21 cellular contexts compared by ENCODE assay signal in the genomic region with DNA sequence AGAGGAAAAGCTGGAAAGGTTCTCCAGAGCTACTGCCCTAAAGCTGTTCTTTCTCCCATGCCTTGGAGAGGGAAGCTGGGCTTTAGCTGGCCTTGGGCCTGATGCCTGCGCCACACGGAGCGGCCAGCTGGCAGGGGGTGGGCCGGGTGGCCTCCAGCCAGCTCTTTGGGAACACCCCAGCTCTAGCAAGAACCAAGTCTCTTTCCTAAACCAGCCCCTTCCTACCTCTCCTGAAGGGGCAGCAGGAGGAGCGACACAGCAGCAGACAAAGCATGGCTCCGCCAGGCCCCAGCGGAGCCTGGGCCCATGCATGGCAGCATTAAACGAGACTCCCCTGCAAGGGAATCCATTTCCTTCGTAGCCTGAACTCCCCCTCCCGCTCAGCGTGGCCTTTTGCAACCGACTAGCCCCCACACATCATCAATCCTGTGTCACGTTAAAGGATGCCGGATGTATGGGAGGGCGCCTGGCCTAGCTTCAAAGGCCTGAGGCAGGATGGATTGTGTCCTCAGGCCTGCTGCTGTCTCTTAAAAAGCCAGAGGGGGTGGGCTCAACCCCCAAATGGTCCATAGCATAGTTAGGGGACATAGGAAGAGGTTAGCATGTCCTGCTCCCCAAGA. TPM values are rescaled to one million over a fixed set of nuclear protein-coding genes. Genes with fewer than 3 reads are reported as not detected.
DNase-seq lines count a peak whose midpoint lies in the region; ATAC-seq and TF ChIP-seq lines count a peak whose summit lies in the region.
"Had no signal": no experiment of that assay in that cellular context is flagged by ENCODE, and none has a peak within 500 bp of the region (broad histone marks: within the 10 kb centered on the region; RNA-seq: fewer than 3 reads in every experiment).

No MANE protein-coding gene starts in this region.

- no peaks in the 10 kb centered on the region for H3K27me3 Mint-ChIP-seq in central memory CD8-positive, alpha-beta T cell
- H3K27me3 Mint-ChIP-seq: activated CD4-positive, alpha-beta T cell treated with anti-CD3 and anti-CD28 coated beads, Interleukin-2, amount 10 ng/mL, durations not matched to agents 24 days and 14 days; CD4-positive, alpha-beta T cell; memory B cell had no signal

- H2BK5ac ChIP-seq in IMR-90 (ENCODE audit: low read depth, low read length, poor library complexity, severe bottlenecking), result no peak overlapping the region

- POLR2A ChIA-PET in IMR-90 (lab: Charles Lee; ENCODE audit: unreplicated experiment), result no interaction called here

- H3K9ac ChIP-seq in IMR-90 (ENCODE audit: low read depth, low read length), result no peak overlapping the region

- no peak overlapping the region for H3K56ac ChIP-seq in IMR-90 (ENCODE audit: extremely low read depth, insufficient read depth, low read length)

- no peak overlapping the region; the same call in 1 of the 2 replicates for H2AK5ac ChIP-seq in IMR-90 (ENCODE audit: low read depth, low read length)

- in situ Hi-C loops in IMR-90 (cut with MboI; ENCODE audit: low sequenced_read_pairs), result no loop called here
- in situ Hi-C loops in gastrocnemius medialis (cut with MboI; ENCODE audit: low sequenced_read_pairs in 4 of 4), result loop anchor here (25.0 kb wide), 1 partner anchor 414 kb away; no protein-coding TSS in a partner anchor

- H3K4me1 ChIP-seq in IMR-90 (ENCODE audit: control insufficient read depth, insufficient read depth, low read length), result peaks cover 6% of the 10 kb centered on the region
- peaks cover 14 to 23% of the 10 kb centered on the region in 2 donors for H3K4me1 ChIP-seq in left lung
- peaks cover 88 to 96% of the 10 kb centered on the region in 2 donors for H3K4me1 ChIP-seq in gastrocnemius medialis

- H3K9me1 ChIP-seq in IMR-90 (ENCODE audit: insufficient read depth, low read length), result peaks cover 16% of the 10 kb centered on the region; the same call in 1 of the 2 replicates

- no peaks in the 10 kb centered on the region for H3K27me3 ChIP-seq in IMR-90 (ENCODE audit: control insufficient read depth, insufficient read depth, low read length)
- H3K27me3 ChIP-seq in left lung, result no peaks in the 10 kb centered on the region
- no peaks in the 10 kb centered on the region for H3K27me3 ChIP-seq in gastrocnemius medialis
- H3K27me3 ChIP-seq: upper lobe of left lung had no signal

- H3K4ac ChIP-seq in IMR-90 (ENCODE audit: low read depth, low read length), result no peak overlapping the region

- H3K36me3 ChIP-seq in IMR-90 (ENCODE audit: control insufficient read depth, insufficient read depth, low read length) (peaks cover 63% of the 10 kb centered on the region), left lung (peaks cover 0 to 82% of the 10 kb centered on the region in 2 donors), gastrocnemius medialis (peaks cover 0 to 41% of the 10 kb centered on the region in 2 donors)

- H2AFZ ChIP-seq in IMR-90 (replicated peaks; ENCODE audit: low read length, poor library complexity), result no peak overlapping the region

- TF ChIP-seq CTCF in IMR-90 (conservative IDR thresholded peaks at IDR 0.05; ENCODE audit: low read depth, low read length) (no peak), left lung (IDR thresholded peaks at IDR 0.05) (no peak), gastrocnemius medialis (IDR thresholded peaks at IDR 0.05 in 4 of 5, conservative IDR thresholded peaks at IDR 0.05 in 1 of 5) (no peak)

- H2BK20ac ChIP-seq in IMR-90 (ENCODE audit: low read depth, low read length), result no peak overlapping the region

- H2BK15ac ChIP-seq in IMR-90 (ENCODE audit: low read depth, low read length), result no peak overlapping the region

- H3K23ac ChIP-seq in IMR-90 (ENCODE audit: low read depth, low read length), result no peak overlapping the region

- BruUV-seq in IMR-90 (replicated peaks; lab: Mats Ljungman, UMichigan), result no TSS peak

- H3K4me3 Mint-ChIP-seq in central memory CD8-positive, alpha-beta T cell, result peak overlapping the region; percentile 8
- H3K4me3 Mint-ChIP-seq: activated CD4-positive, alpha-beta T cell treated with anti-CD3 and anti-CD28 coated beads, Interleukin-2, amount 10 ng/mL, durations not matched to agents 24 days and 14 days; CD4-positive, alpha-beta T cell; memory B cell; natural killer cell had no signal

- ATAC-seq in IMR-90 (ENCODE audit: low read depth), result no peak
- no peak for ATAC-seq in central memory CD8-positive, alpha-beta T cell (replicated peaks; ENCODE audit: extremely low read depth, poor library complexity, severe bottlenecking)
- ATAC-seq in left lung, result peak; percentile 26
- ATAC-seq in gastrocnemius medialis, result no peak
- no peak for ATAC-seq in left colon
- ATAC-seq: natural killer cell had no signal

- peaks cover under 1 to 4% of the 10 kb centered on the region in 2 experiments; a peak in 2 of 4 replicates for H3K79me1 ChIP-seq in IMR-90 (ENCODE audit: low read depth in 1 of 2, low read length in 2 of 2)

- TF ChIP-seq POLR2A in IMR-90 (IDR thresholded peaks at IDR 0.05; ENCODE audit: low read depth, low read length) (no peak), gastrocnemius medialis (IDR thresholded peaks at IDR 0.05) (no peak)

- H3K9me3 Mint-ChIP-seq in central memory CD8-positive, alpha-beta T cell, result no peaks in the 10 kb centered on the region
- H3K9me3 Mint-ChIP-seq: activated CD4-positive, alpha-beta T cell treated with anti-CD3 and anti-CD28 coated beads, Interleukin-2, amount 10 ng/mL, durations not matched to agents 24 days and 14 days; CD4-positive, alpha-beta T cell; memory B cell; natural killer cell had no signal

- no peak overlapping the region for H2BK120ac ChIP-seq in IMR-90 (ENCODE audit: low read depth, low read length)

- H4K91ac ChIP-seq in IMR-90 (ENCODE audit: insufficient read depth, low read depth, low read length), result no peak overlapping the region

- DNase-seq in IMR-90 (peak; percentile 24), left lung (no peak), gastrocnemius medialis (peak in 1 of 2 donors; percentile 79), HuH-7 (ENCODE audit: low spot score) (no peak), DMS53 treated with DMSO at 0.1 percent for 48 hours (lab: John Stamatoyannopoulos, UW; ENCODE audit: unreplicated experiment) (no peak), left colon (no peak)
- DNase-seq in central memory CD8-positive, alpha-beta T cell (ENCODE audit: low spot score in 2 of 2), result no peak
- no peak for DNase-seq in central memory CD4-positive, alpha-beta T cell
- DNase-seq: activated CD4-positive, alpha-beta T cell treated with anti-CD3 and anti-CD28 coated beads, Interleukin-2, amount 10 ng/mL, durations not matched to agents 24 days and 14 days; activated gamma-delta T cell treated with Interleukin-2 at 50 U/mL for 16 hours; amniotic stem cell; CD4-positive, alpha-beta T cell; cortex of kidney; DMS79; MM.1S; natural killer cell; NCI-H187; NCI-H226; retina had no signal

- H3K9me3 ChIP-seq in IMR-90 (ENCODE audit: control insufficient read depth, insufficient read depth, low read length), result no peaks in the 10 kb centered on the region
- no peaks in the 10 kb centered on the region for H3K9me3 ChIP-seq in left lung
- no peaks in the 10 kb centered on the region for H3K9me3 ChIP-seq in gastrocnemius medialis
- H3K9me3 ChIP-seq: upper lobe of left lung had no signal

- no peak overlapping the region for H4K8ac ChIP-seq in IMR-90 (ENCODE audit: low read depth in 2 of 2, low read length in 2 of 2)

- dilution Hi-C loops in IMR-90 (cut with HindIII; ENCODE audit: low sequenced_read_pairs, unreplicated experiment), result no loop called here

- H3K4me3 ChIP-seq in IMR-90 (ENCODE audit: insufficient read depth, low read depth, low read length) (no peak overlapping the region), left lung (no peak overlapping the region), gastrocnemius medialis (no peak overlapping the region)
- H3K4me3 ChIP-seq: upper lobe of left lung had no signal

- H3K27ac ChIP-seq in IMR-90 (ENCODE audit: insufficient read depth, low read length) (no peak overlapping the region), left lung (peak overlapping the region in 1 of 2 donors; percentile 3), gastrocnemius medialis (peak overlapping the region; percentile 95 to 97 (median 96))

- H3K4me2 ChIP-seq in IMR-90 (ENCODE audit: low read depth, low read length), result no peak overlapping the region

- CTCF ChIA-PET in IMR-90 (lab: Yijun Ruan, JAX), result no interaction called here

- peaks cover 35% of the 10 kb centered on the region for H3K36me3 Mint-ChIP-seq in central memory CD8-positive, alpha-beta T cell (ENCODE audit: insufficient read depth)
- H3K36me3 Mint-ChIP-seq: natural killer cell had no signal

- no peak for TF ChIP-seq RAD21 in IMR-90 (IDR thresholded peaks at IDR 0.05; ENCODE audit: low read length)

- no peak overlapping the region for H3K27ac Mint-ChIP-seq in central memory CD8-positive, alpha-beta T cell (ENCODE audit: low read depth)
- H3K27ac Mint-ChIP-seq: activated CD4-positive, alpha-beta T cell treated with anti-CD3 and anti-CD28 coated beads, Interleukin-2, amount 10 ng/mL, durations not matched to agents 24 days and 14 days; CD4-positive, alpha-beta T cell; memory B cell; natural killer cell had no signal

- H4K20me1 ChIP-seq in IMR-90 (ENCODE audit: insufficient read depth, low read length), result no peaks in the 10 kb centered on the region

- no peak overlapping the region for H3K18ac ChIP-seq in IMR-90 (ENCODE audit: low read depth, low read length)

- no peaks in the 10 kb centered on the region for H3K4me1 Mint-ChIP-seq in central memory CD8-positive, alpha-beta T cell
- H3K4me1 Mint-ChIP-seq: memory B cell, natural killer cell had no signal

- no peak overlapping the region for H4K5ac ChIP-seq in IMR-90 (ENCODE audit: low read depth, low read length)

- H3K14ac ChIP-seq in IMR-90 (replicated peaks; ENCODE audit: low read depth, low read length), result no peak overlapping the region

- H2AK9ac ChIP-seq in IMR-90 (replicated peaks; ENCODE audit: low read depth, low read length, poor library complexity), result no peak overlapping the region

- intact Hi-C loops in IMR-90 (cut with micrococcal nuclease), result no loop called here
- intact Hi-C loops in left lung (cut with DNase I), result no loop called here
- intact Hi-C loops in gastrocnemius medialis (cut with DNase I; ENCODE audit: low total_unique reads), result loop anchor here (1.0 to 5.0 kb wide), 2 partner anchors 104 to 329 kb away; no protein-coding TSS in a partner anchor
- intact Hi-C loops in left colon (cut with DNase I, micrococcal nuclease), result no loop called here

- 40% methylated on average over 1 of the region's 15 CpGs; no CpG with 5 or more reads in 1 of the 2 experiments for WGBS in IMR-90 (ENCODE audit: extremely low coverage in 2 of 2, insufficient read length in 1 of 2), 2 experiments

RNA-seq across cellular contexts. Expression of gene MRPS18A, which starts 14.0 kb away (rescaled TPM):
- total RNA-seq in IMR-90 (2012; rRNA removed) (43.0 and 47.0 TPM in 2 replicates), left lung (10 to 100 TPM; 27.0 to 32.5 TPM), gastrocnemius medialis (100 to 1,000 TPM; 161 to 171 (median 168) TPM), left colon (10 to 100 TPM; 56.9 to 69.4 TPM)
- 56.6 and 56.8 TPM in 2 replicates for polyA plus RNA-seq in IMR-90 (2012; rRNA removed)
- 53.5 and 60.4 TPM in 2 replicates for polyA plus RNA-seq in IMR-90 (2012; cell fraction: cytosol; rRNA removed)
- polyA plus RNA-seq in IMR-90 (2012; cell fraction: nucleus; rRNA removed; ENCODE audit: low replicate concordance), result 24.4 and 30.5 TPM in 2 replicates

RNA-seq across cellular contexts. Expression of gene RSPH9, which starts 28.7 kb away (rescaled TPM):
- under 0.01 and 0.18 TPM in 2 replicates for total RNA-seq in IMR-90 (2012; rRNA removed)
- 0.21 and 0.24 TPM in 2 replicates for polyA plus RNA-seq in IMR-90 (2012; rRNA removed)
- 0.34 and 0.38 TPM in 2 replicates for polyA plus RNA-seq in IMR-90 (2012; cell fraction: cytosol; rRNA removed)
- 0.14 and 0.24 TPM in 2 replicates for polyA plus RNA-seq in IMR-90 (2012; cell fraction: nucleus; rRNA removed; ENCODE audit: low replicate concordance)
- total RNA-seq in left lung, result 1 to 10 TPM in 1 of 2 donors, under 1 TPM in 1; 0.32 to 1.9 TPM
- under 1 TPM in 1 of 4 donors, not detected in 3; 0.09 TPM for total RNA-seq in gastrocnemius medialis
- under 1 TPM in 1 of 2 donors, not detected in 1; 0.11 TPM for total RNA-seq in left colon
- total RNA-seq: activated CD4-positive, alpha-beta T cell treated with anti-CD3 and anti-CD28 coated beads, Interleukin-2, amount 10 ng/mL, durations not matched to agents 24 days and 14 days; CD4-positive, alpha-beta T cell had no signal

RNA-seq across cellular contexts. Expression of gene MAD2L1BP, which starts 37.9 kb away (rescaled TPM):
- total RNA-seq in IMR-90 (2012; rRNA removed), result 28.1 and 31.1 TPM in 2 replicates
- 40.4 and 50.2 TPM in 2 replicates for polyA plus RNA-seq in IMR-90 (2012; rRNA removed)
- polyA plus RNA-seq in IMR-90 (2012; cell fraction: cytosol; rRNA removed), result 20.9 and 32.3 TPM in 2 replicates
- 22.5 and 23.5 TPM in 2 replicates for polyA plus RNA-seq in IMR-90 (2012; cell fraction: nucleus; rRNA removed; ENCODE audit: low replicate concordance)
- total RNA-seq in left lung, result 10 to 100 TPM; 19.3 to 24.6 TPM
- total RNA-seq in gastrocnemius medialis, result 10 to 100 TPM; 25.1 to 55.4 (median 25.2) TPM
- 10 to 100 TPM; 37.0 to 49.8 TPM for total RNA-seq in left colon

RNA-seq across cellular contexts. Expression of gene GTPBP2, which starts 44.5 kb away (rescaled TPM):
- total RNA-seq in IMR-90 (2012; rRNA removed) (34.2 and 38.4 TPM in 2 replicates), left lung (10 to 100 TPM; 58.6 to 73.0 TPM), gastrocnemius medialis (10 to 100 TPM; 25.0 to 39.4 (median 27.1) TPM), left colon (10 to 100 TPM; 63.7 to 95.8 TPM)
- polyA plus RNA-seq in IMR-90 (2012; rRNA removed), result 79.7 and 86.6 TPM in 2 replicates
- polyA plus RNA-seq in IMR-90 (2012; cell fraction: cytosol; rRNA removed), result 30.1 and 40.2 TPM in 2 replicates
- 470 and 640 TPM in 2 replicates for polyA plus RNA-seq in IMR-90 (2012; cell fraction: nucleus; rRNA removed; ENCODE audit: low replicate concordance)
